2 cellular contexts compared by ENCODE assay signal in the genomic region with DNA sequence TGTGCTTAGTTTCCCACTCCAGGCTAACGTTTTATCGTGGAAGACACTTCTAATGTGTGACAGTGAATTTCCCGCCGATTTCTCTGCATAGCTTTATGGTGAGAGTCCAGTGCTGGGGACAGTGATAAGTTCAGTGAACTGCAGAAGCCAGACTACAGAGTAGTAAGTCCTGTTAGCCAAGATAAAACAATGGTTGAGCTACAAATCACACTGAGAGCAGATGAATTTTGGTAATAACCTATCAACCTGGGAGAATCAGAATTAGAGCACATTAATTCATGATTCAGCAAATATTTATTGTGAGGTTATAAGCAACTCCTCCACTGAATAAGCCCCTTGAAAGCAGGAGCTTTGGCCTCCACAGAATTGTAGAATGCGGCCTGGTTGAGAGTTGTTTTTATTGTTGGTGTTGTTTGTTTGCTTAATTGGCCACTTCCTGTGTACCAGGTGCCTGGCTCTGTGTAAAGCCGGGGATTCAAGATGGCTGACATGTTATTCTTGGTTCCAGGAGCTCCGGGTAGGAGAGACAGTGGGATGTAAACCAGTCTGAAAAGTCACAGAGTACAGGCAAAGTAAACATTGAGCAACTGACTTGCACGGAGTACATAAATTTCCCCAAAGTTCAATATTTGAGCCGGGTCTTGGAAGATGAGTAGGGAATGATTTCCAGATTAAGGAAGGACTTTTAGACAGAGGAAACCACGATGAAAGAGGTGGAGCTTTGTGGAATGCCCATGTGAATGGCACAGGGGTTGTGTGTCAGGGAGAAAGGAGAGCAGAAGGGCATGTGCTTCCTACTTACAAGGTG.
TF ChIP-seq lines count a peak whose summit lies in the region.

No MANE protein-coding gene starts in this region.

TF ChIP-seq in K562, 482 proteins besides CTCF, POLR2A, EP300 and RAD21 (continued from another document):
- TF ChIP-seq SMARCA4 (IDR thresholded peaks at IDR 0.05), result peak; percentile 45; the same call in 1 of the 2 replicates
- peak; percentile 91 for TF ChIP-seq CBFA2T3 (IDR thresholded peaks at IDR 0.05)
- peak; percentile 36 for TF ChIP-seq MEIS2 (IDR thresholded peaks at IDR 0.05; ENCODE audit: partially characterized antibody)
- TF ChIP-seq NCOR1 (IDR thresholded peaks at IDR 0.05), result peak; percentile 71
- TF ChIP-seq BMI1 (IDR thresholded peaks at IDR 0.05; ENCODE audit: low read length), result no peak
- TF ChIP-seq STAT5A (IDR thresholded peaks at IDR 0.05; ENCODE audit: borderline replicate concordance, low read length), result peak; percentile 46; the same call in 1 of the 2 replicates
- TF ChIP-seq YY1 (IDR thresholded peaks at IDR 0.05; ENCODE audit: borderline replicate concordance in 1 of 3, control insufficient read depth in 1 of 3, extremely low read depth in 1 of 3, insufficient read depth in 3 of 3, insufficient read length in 1 of 3, insufficient replicate concordance in 2 of 3, low read depth in 1 of 3, low read length in 2 of 3), result peak in 2 of 3 experiments; percentile 27 to 73
- peak; percentile 71 for TF ChIP-seq BACH1 (tag; IDR thresholded peaks at IDR 0.05)
- peak; percentile 95 for TF ChIP-seq MAFG (tag; conservative IDR thresholded peaks at IDR 0.05)
- no peak for TF ChIP-seq ZNF696 (CRISPR knock-in tag; conservative IDR thresholded peaks at IDR 0.05)
- peak in 1 of 2 experiments; percentile 54; a peak in 1 of 4 replicates for TF ChIP-seq HDAC1 (IDR thresholded peaks at IDR 0.05)
- TF ChIP-seq RCOR1 (IDR thresholded peaks at IDR 0.05; ENCODE audit: borderline replicate concordance in 1 of 2, low read depth in 2 of 2, low read length in 2 of 2), result peak in 1 of 2 experiments; percentile 48; a peak in 1 of 4 replicates
- 0 out of 2 replicates have a peak, but pooled peaks have one; percentile 31 for TF ChIP-seq ZNF592 (IDR thresholded peaks at IDR 0.05)
- TF ChIP-seq NFIC (IDR thresholded peaks at IDR 0.05), result peak; percentile 51
- peak; percentile 74 for TF ChIP-seq ARID1B (IDR thresholded peaks at IDR 0.05)
- TF ChIP-seq MAFF (IDR thresholded peaks at IDR 0.05; ENCODE audit: low read length), result peak; percentile 93
- TF ChIP-seq, protein P1, sequence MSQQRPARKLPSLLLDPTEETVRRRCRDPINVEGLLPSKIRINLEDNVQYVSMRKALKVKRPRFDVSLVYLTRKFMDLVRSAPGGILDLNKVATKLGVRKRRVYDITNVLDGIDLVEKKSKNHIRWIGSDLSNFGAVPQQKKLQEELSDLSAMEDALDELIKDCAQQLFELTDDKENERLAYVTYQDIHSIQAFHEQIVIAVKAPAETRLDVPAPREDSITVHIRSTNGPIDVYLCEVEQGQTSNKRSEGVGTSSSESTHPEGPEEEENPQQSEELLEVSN (IDR thresholded peaks at IDR 0.05; ENCODE audit: borderline replicate concordance in 1 of 2, extremely low read depth in 1 of 2, insufficient read depth in 1 of 2, insufficient read length in 1 of 2, low read depth in 1 of 2, low read length in 1 of 2, poor library complexity in 1 of 2, severe bottlenecking in 1 of 2), result peak; percentile 19 to 33
- no peak for TF ChIP-seq BCOR (IDR thresholded peaks at IDR 0.05)
- TF ChIP-seq MAFK (IDR thresholded peaks at IDR 0.05; ENCODE audit: low read length), result peak; percentile 89
- no peak for TF ChIP-seq FUS (optimal IDR thresholded peaks at IDR 0.05; ENCODE audit: low read depth, low read length)
- no peak for TF ChIP-seq EHMT2 (IDR thresholded peaks at IDR 0.05)
- TF ChIP-seq ARID3A (IDR thresholded peaks at IDR 0.05; ENCODE audit: borderline replicate concordance, low read depth, low read length), result 0 out of 2 replicates have a peak, but pooled peaks have one; percentile 10
- TF ChIP-seq ZBED1 (IDR thresholded peaks at IDR 0.05), result no peak
- TF ChIP-seq FOXA3 (CRISPR knock-in tag; conservative IDR thresholded peaks at IDR 0.05 in 1 of 2, IDR thresholded peaks at IDR 0.05 in 1 of 2), result peak in 1 of 2 experiments; percentile 64; a peak in 2 of 4 replicates
- peak; percentile 56; the same call in 1 of the 2 replicates for TF ChIP-seq ZNF175 (CRISPR knock-in tag; IDR thresholded peaks at IDR 0.05; ENCODE audit: low read depth)
- TF ChIP-seq RB1 (IDR thresholded peaks at IDR 0.05; ENCODE audit: low read depth), result peak; percentile 61

TF ChIP-seq in HepG2, 621 proteins besides CTCF, POLR2A, EP300 and RAD21 (continued from another document and continues in another):
- TF ChIP-seq ARID4A (CRISPR knock-in tag; IDR thresholded peaks at IDR 0.05; ENCODE audit: borderline replicate concordance) (no peak), PRMT3 (CRISPR knock-in tag; IDR thresholded peaks at IDR 0.05; ENCODE audit: borderline replicate concordance, low read depth) (no peak), ZNF766 (CRISPR knock-in tag; IDR thresholded peaks at IDR 0.05; ENCODE audit: borderline replicate concordance) (no peak), ZNF207 (IDR thresholded peaks at IDR 0.05; ENCODE audit: borderline replicate concordance) (no peak), CBFB (CRISPR knock-in tag; IDR thresholded peaks at IDR 0.05) (no peak), ZHX1 (CRISPR knock-in tag; IDR thresholded peaks at IDR 0.05; ENCODE audit: low read depth) (no peak), ZSCAN9 (CRISPR knock-in tag; IDR thresholded peaks at IDR 0.05; ENCODE audit: borderline replicate concordance) (no peak), RAD51 (IDR thresholded peaks at IDR 0.05; ENCODE audit: borderline replicate concordance) (no peak), FOXP1 (IDR thresholded peaks at IDR 0.05) (no peak), FOXP1 (CRISPR knock-in tag; IDR thresholded peaks at IDR 0.05) (peak; percentile 54), NRL (CRISPR knock-in tag; IDR thresholded peaks at IDR 0.05; ENCODE audit: borderline replicate concordance) (no peak), MEF2D (CRISPR knock-in tag; IDR thresholded peaks at IDR 0.05) (no peak), HNRNPUL1 (IDR thresholded peaks at IDR 0.05; ENCODE audit: low read depth, low read length) (no peak), RBM22 (optimal IDR thresholded peaks at IDR 0.05; ENCODE audit: low read length) (no peak), TBL1XR1 (IDR thresholded peaks at IDR 0.05; ENCODE audit: borderline replicate concordance, low read length, partially characterized antibody) (no peak), ZFP36L1 (CRISPR knock-in tag; IDR thresholded peaks at IDR 0.05) (no peak), LRRFIP1 (CRISPR knock-in tag; conservative IDR thresholded peaks at IDR 0.05) (no peak), HNF4A (CRISPR knock-in tag; IDR thresholded peaks at IDR 0.05) (peak; percentile 53)
- TF ChIP-seq, protein P2, sequence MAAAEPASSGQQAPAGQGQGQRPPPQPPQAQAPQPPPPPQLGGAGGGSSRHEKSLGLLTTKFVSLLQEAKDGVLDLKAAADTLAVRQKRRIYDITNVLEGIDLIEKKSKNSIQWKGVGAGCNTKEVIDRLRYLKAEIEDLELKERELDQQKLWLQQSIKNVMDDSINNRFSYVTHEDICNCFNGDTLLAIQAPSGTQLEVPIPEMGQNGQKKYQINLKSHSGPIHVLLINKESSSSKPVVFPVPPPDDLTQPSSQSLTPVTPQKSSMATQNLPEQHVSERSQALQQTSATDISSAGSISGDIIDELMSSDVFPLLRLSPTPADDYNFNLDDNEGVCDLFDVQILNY (CRISPR knock-in tag; conservative IDR thresholded peaks at IDR 0.05), result no peak
- TF ChIP-seq, protein P3, sequence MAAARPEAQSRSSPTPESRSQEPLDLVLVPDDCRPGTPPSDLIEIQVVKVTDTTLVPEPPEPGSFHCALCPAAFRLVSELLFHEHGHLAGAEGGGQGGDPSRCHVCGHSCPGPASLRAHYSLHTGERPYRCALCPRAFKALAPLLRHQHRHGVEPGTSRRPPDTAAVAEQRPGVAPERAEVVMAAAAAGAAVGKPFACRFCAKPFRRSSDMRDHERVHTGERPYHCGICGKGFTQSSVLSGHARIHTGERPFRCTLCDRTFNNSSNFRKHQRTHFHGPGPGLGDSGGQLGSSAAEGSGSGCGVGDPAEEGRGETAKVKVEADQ (CRISPR knock-in tag; IDR thresholded peaks at IDR 0.05; ENCODE audit: borderline replicate concordance), result 0 out of 2 replicates have a peak, but pooled peaks have one; percentile 25
- TF ChIP-seq, protein P4, sequence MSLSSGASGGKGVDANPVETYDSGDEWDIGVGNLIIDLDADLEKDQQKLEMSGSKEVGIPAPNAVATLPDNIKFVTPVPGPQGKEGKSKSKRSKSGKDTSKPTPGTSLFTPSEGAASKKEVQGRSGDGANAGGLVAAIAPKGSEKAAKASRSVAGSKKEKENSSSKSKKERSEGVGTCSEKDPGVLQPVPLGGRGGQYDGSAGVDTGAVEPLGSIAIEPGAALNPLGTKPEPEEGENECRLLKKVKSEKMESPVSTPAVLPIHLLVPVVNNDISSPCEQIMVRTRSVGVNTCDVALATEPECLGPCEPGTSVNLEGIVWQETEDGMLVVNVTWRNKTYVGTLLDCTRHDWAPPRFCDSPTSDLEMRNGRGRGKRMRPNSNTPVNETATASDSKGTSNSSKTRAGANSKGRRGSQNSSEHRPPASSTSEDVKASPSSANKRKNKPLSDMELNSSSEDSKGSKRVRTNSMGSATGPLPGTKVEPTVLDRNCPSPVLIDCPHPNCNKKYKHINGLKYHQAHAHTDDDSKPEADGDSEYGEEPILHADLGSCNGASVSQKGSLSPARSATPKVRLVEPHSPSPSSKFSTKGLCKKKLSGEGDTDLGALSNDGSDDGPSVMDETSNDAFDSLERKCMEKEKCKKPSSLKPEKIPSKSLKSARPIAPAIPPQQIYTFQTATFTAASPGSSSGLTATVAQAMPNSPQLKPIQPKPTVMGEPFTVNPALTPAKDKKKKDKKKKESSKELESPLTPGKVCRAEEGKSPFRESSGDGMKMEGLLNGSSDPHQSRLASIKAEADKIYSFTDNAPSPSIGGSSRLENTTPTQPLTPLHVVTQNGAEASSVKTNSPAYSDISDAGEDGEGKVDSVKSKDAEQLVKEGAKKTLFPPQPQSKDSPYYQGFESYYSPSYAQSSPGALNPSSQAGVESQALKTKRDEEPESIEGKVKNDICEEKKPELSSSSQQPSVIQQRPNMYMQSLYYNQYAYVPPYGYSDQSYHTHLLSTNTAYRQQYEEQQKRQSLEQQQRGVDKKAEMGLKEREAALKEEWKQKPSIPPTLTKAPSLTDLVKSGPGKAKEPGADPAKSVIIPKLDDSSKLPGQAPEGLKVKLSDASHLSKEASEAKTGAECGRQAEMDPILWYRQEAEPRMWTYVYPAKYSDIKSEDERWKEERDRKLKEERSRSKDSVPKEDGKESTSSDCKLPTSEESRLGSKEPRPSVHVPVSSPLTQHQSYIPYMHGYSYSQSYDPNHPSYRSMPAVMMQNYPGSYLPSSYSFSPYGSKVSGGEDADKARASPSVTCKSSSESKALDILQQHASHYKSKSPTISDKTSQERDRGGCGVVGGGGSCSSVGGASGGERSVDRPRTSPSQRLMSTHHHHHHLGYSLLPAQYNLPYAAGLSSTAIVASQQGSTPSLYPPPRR (CRISPR knock-in tag; IDR thresholded peaks at IDR 0.05; ENCODE audit: borderline replicate concordance), result no peak
